Comparison of ENCODE assay signal across 8 cellular contexts in genomic region chr2:139034064-139034463, GRCh38.
"Had no signal": no experiment of that assay in that cellular context is flagged by ENCODE, and none has a peak within 500 bp of the region (broad histone marks: within the 10 kb centered on the region; RNA-seq: fewer than 3 reads in every experiment).

No MANE protein-coding gene starts in this region.

- DNase-seq: GDM1, GF-D8 had no signal

- ATAC-seq: GM12878 had no signal

- H3K4me3 ChIP-seq: GM12878 had no signal

- FAIRE-seq: G401.6, GM12878, GM12891, GM12892, GM18507, GM19239 had no signal
